In the genomic region with DNA sequence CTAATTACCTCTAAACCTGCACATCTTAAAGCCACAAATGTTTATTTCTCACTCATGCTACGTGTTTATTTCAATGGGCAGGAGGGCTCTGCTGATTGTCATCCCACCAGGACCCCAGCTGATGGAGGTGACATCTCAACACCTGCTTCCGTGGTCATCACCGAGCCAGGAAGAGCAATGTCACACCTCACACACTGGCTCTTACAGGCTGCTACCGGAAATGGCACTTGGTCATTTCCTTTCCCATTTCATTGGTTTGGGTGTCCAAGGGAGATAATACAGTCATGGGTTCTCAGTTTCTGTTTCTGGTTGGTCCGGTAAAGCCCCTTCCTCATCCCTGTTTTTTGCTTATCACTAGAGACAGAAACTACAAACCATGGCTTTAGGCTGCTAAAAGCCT, we compare ENCODE assay signal across 9 cellular contexts. TPM values are rescaled to one million over a fixed set of nuclear protein-coding genes. Genes with fewer than 3 reads are reported as not detected.
DNase-seq lines count a peak whose midpoint lies in the region; ATAC-seq and TF ChIP-seq lines count a peak whose summit lies in the region.
"Had no signal": no experiment of that assay in that cellular context is flagged by ENCODE, and none has a peak within 500 bp of the region (broad histone marks: within the 10 kb centered on the region; RNA-seq: fewer than 3 reads in every experiment).

No MANE protein-coding gene starts in this region.

- no peak overlapping the region for H3K4ac ChIP-seq in IMR-90 (ENCODE audit: low read depth, low read length)

- intact Hi-C loops in IMR-90 (cut with micrococcal nuclease): no loop called here
- intact Hi-C loops in vagina (cut with DNase I): no loop called here

- peaks cover 16% of the 10 kb centered on the region for H3K36me3 ChIP-seq in IMR-90 (ENCODE audit: control insufficient read depth, insufficient read depth, low read length)
- peaks cover 0 to 6% of the 10 kb centered on the region in 2 donors for H3K36me3 ChIP-seq in vagina

- H3K4me3 ChIP-seq in IMR-90 (ENCODE audit: insufficient read depth, low read depth, low read length) (no peak overlapping the region), vagina (no peak overlapping the region)

- H3K9ac ChIP-seq in IMR-90 (ENCODE audit: low read depth, low read length): no peak overlapping the region

- in situ Hi-C loops in IMR-90 (cut with MboI; ENCODE audit: low sequenced_read_pairs): no loop called here

- WGBS in IMR-90 (ENCODE audit: extremely low coverage in 2 of 2, insufficient read length in 1 of 2), 2 experiments: no CpG with 5 or more reads among the region's 5 CpGs

- POLR2A ChIA-PET in IMR-90 (lab: Charles Lee; ENCODE audit: unreplicated experiment): interaction anchor here (0.7 kb wide), 1 partner anchor 10 kb away, joined by 3 read pairs; no protein-coding TSS in a partner anchor

- no peak overlapping the region for H3K23ac ChIP-seq in IMR-90 (ENCODE audit: low read depth, low read length)

- no peak overlapping the region for H2AFZ ChIP-seq in IMR-90 (replicated peaks; ENCODE audit: low read length, poor library complexity)

- no peak overlapping the region for H3K4me3 Mint-ChIP-seq in HFFc6

- H4K8ac ChIP-seq in IMR-90 (ENCODE audit: low read depth in 2 of 2, low read length in 2 of 2): no peak overlapping the region

- H3K27me3 ChIP-seq in IMR-90 (ENCODE audit: control insufficient read depth, insufficient read depth, low read length) (no peaks in the 10 kb centered on the region), vagina (no peaks in the 10 kb centered on the region)

- H3K4me1 ChIP-seq in IMR-90 (ENCODE audit: control insufficient read depth, insufficient read depth, low read length): peaks cover 4% of the 10 kb centered on the region; the same call in 1 of the 2 replicates
- H3K4me1 ChIP-seq in vagina: peaks cover 30% of the 10 kb centered on the region

- no peak overlapping the region for H4K5ac ChIP-seq in IMR-90 (ENCODE audit: low read depth, low read length)

- H2BK120ac ChIP-seq in IMR-90 (ENCODE audit: low read depth, low read length): no peak overlapping the region

- no peak overlapping the region for H3K56ac ChIP-seq in IMR-90 (ENCODE audit: extremely low read depth, insufficient read depth, low read length)

- no TSS peak for BruUV-seq in IMR-90 (replicated peaks; lab: Mats Ljungman, UMichigan)

- TF ChIP-seq POLR2A in IMR-90 (IDR thresholded peaks at IDR 0.05; ENCODE audit: low read depth, low read length) (no peak), vagina (IDR thresholded peaks at IDR 0.05) (no peak)

- H3K14ac ChIP-seq in IMR-90 (replicated peaks; ENCODE audit: low read depth, low read length): no peak overlapping the region

- H2BK20ac ChIP-seq in IMR-90 (ENCODE audit: low read depth, low read length): no peak overlapping the region

- no peak for DNase-seq in IMR-90
- DNase-seq in lung microvascular endothelial cell (ENCODE audit: low read depth in 2 of 2): peak; percentile 80 to 92
- DNase-seq in DMS79 (lab: John Stamatoyannopoulos, UW): no peak
- DNase-seq in HFFc6: no peak
- DNase-seq in vagina (ENCODE audit: extremely low spot score in 2 of 2): no peak
- DNase-seq in GM10266 (ENCODE audit: extremely low spot score): no peak

- no peak overlapping the region for H3K4me2 ChIP-seq in IMR-90 (ENCODE audit: low read depth, low read length)

- no peak overlapping the region for H2BK5ac ChIP-seq in IMR-90 (ENCODE audit: low read depth, low read length, poor library complexity, severe bottlenecking)

- no peak overlapping the region for H3K27ac Mint-ChIP-seq in HFFc6
- H3K27ac Mint-ChIP-seq: activated naive CD4-positive, alpha-beta T cell treated with anti-CD3 and anti-CD28 coated beads, Interleukin-2, amount 50 U/mL, for 72 hours had no signal

- no peaks in the 10 kb centered on the region for H4K20me1 ChIP-seq in IMR-90 (ENCODE audit: insufficient read depth, low read length)

- H3K27ac ChIP-seq in IMR-90 (ENCODE audit: insufficient read depth, low read length) (no peak overlapping the region), vagina (no peak overlapping the region)

- dilution Hi-C loops in IMR-90 (cut with HindIII; ENCODE audit: low sequenced_read_pairs, unreplicated experiment): no loop called here

- H4K91ac ChIP-seq in IMR-90 (ENCODE audit: insufficient read depth, low read depth, low read length): no peak overlapping the region

- H3K9me3 ChIP-seq in IMR-90 (ENCODE audit: control insufficient read depth, insufficient read depth, low read length) (no peaks in the 10 kb centered on the region), vagina (no peaks in the 10 kb centered on the region)

- TF ChIP-seq CTCF in IMR-90 (conservative IDR thresholded peaks at IDR 0.05; ENCODE audit: low read depth, low read length): no peak
- TF ChIP-seq CTCF in HFFc6 (IDR thresholded peaks at IDR 0.05): no peak
- no peak for TF ChIP-seq CTCF in vagina (IDR thresholded peaks at IDR 0.05)
- TF ChIP-seq CTCF in GM10266 (IDR thresholded peaks at IDR 0.05; ENCODE audit: control insufficient read depth, insufficient read depth, low read depth, missing control alignments): no peak

- no peak overlapping the region for H2AK9ac ChIP-seq in IMR-90 (replicated peaks; ENCODE audit: low read depth, low read length, poor library complexity)

- no peak for TF ChIP-seq RAD21 in IMR-90 (IDR thresholded peaks at IDR 0.05; ENCODE audit: low read length)

- H3K4me1 Mint-ChIP-seq in HFFc6 (ENCODE audit: low read depth): peaks cover 9% of the 10 kb centered on the region

- H3K27me3 Mint-ChIP-seq in HFFc6 (ENCODE audit: insufficient read depth): no peaks in the 10 kb centered on the region

- H3K36me3 Mint-ChIP-seq in HFFc6 (ENCODE audit: low read depth): peaks cover 10% of the 10 kb centered on the region; the same call in 1 of the 2 replicates

- H3K18ac ChIP-seq in IMR-90 (ENCODE audit: low read depth, low read length): no peak overlapping the region

- H2AK5ac ChIP-seq in IMR-90 (ENCODE audit: low read depth, low read length): peak overlapping the region; percentile 60; the same call in 1 of the 2 replicates

- no peaks in the 10 kb centered on the region for H3K9me3 Mint-ChIP-seq in HFFc6
- H3K9me3 Mint-ChIP-seq: activated naive CD4-positive, alpha-beta T cell treated with anti-CD3 and anti-CD28 coated beads, Interleukin-2, amount 50 U/mL, for 72 hours had no signal

- H2BK15ac ChIP-seq in IMR-90 (ENCODE audit: low read depth, low read length): no peak overlapping the region

- peaks cover 13 to 56% of the 10 kb centered on the region in 2 experiments for H3K79me1 ChIP-seq in IMR-90 (ENCODE audit: low read depth in 1 of 2, low read length in 2 of 2)

- CTCF ChIA-PET in IMR-90 (lab: Yijun Ruan, JAX): interaction anchor here (0.6 to 2.3 kb wide), 15 partner anchors 9 to 566 kb away, joined by 3 to 12 read pairs (median 4); no protein-coding TSS in a partner anchor

- ATAC-seq in GM18502 (IDR thresholded peaks at IDR 0.05; ENCODE audit: poor library complexity, unreplicated experiment): peak; percentile 86
- ATAC-seq in GM21447 (IDR thresholded peaks at IDR 0.05; ENCODE audit: unreplicated experiment): peak; percentile 89
- no peak for ATAC-seq in IMR-90 (ENCODE audit: low read depth)

- H3K9me1 ChIP-seq in IMR-90 (ENCODE audit: insufficient read depth, low read length): peaks cover 7% of the 10 kb centered on the region; the same call in 1 of the 2 replicates

TF ChIP-seq in IMR-90, 13 proteins besides CTCF, POLR2A, EP300 and RAD21:
- no peak for TF ChIP-seq MAZ (IDR thresholded peaks at IDR 0.05; ENCODE audit: borderline replicate concordance, low read depth, low read length)
- no peak for TF ChIP-seq RFX5 (IDR thresholded peaks at IDR 0.05; ENCODE audit: low read depth, low read length)
- TF ChIP-seq MAFK (IDR thresholded peaks at IDR 0.05; ENCODE audit: low read depth, low read length): no peak
- TF ChIP-seq FOS (IDR thresholded peaks at IDR 0.05; ENCODE audit: low read depth, low read length): no peak
- TF ChIP-seq, protein P1, sequence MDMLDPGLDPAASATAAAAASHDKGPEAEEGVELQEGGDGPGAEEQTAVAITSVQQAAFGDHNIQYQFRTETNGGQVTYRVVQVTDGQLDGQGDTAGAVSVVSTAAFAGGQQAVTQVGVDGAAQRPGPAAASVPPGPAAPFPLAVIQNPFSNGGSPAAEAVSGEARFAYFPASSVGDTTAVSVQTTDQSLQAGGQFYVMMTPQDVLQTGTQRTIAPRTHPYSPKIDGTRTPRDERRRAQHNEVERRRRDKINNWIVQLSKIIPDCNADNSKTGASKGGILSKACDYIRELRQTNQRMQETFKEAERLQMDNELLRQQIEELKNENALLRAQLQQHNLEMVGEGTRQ (IDR thresholded peaks at IDR 0.05; ENCODE audit: low read depth, low read length): no peak
- TF ChIP-seq CHD1 (IDR thresholded peaks at IDR 0.05; ENCODE audit: low read depth, low read length): no peak
- TF ChIP-seq CEBPB (IDR thresholded peaks at IDR 0.05; ENCODE audit: low read depth, low read length): no peak
- TF ChIP-seq, protein P2, sequence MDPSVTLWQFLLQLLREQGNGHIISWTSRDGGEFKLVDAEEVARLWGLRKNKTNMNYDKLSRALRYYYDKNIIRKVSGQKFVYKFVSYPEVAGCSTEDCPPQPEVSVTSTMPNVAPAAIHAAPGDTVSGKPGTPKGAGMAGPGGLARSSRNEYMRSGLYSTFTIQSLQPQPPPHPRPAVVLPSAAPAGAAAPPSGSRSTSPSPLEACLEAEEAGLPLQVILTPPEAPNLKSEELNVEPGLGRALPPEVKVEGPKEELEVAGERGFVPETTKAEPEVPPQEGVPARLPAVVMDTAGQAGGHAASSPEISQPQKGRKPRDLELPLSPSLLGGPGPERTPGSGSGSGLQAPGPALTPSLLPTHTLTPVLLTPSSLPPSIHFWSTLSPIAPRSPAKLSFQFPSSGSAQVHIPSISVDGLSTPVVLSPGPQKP (IDR thresholded peaks at IDR 0.05; ENCODE audit: borderline replicate concordance, low read depth, low read length): no peak
- no peak for TF ChIP-seq SMC3 (IDR thresholded peaks at IDR 0.05; ENCODE audit: low read depth, low read length)
- no peak for TF ChIP-seq MXI1 (IDR thresholded peaks at IDR 0.05; ENCODE audit: borderline replicate concordance, low read depth, low read length)

RNA-seq across cellular contexts. Expression of a gene that starts 41.9 kb away (rescaled TPM):
- total RNA-seq in IMR-90 (2012; rRNA removed) (56.9 and 62.9 TPM in 2 replicates), lung microvascular endothelial cell (27.5 and 48.2 TPM in 2 replicates), vagina (33.6 TPM)
- polyA plus RNA-seq in IMR-90 (2012; rRNA removed): 29.4 and 31.2 TPM in 2 replicates
- polyA plus RNA-seq in IMR-90 (2012; cell fraction: cytosol; rRNA removed): 5.6 and 10.7 TPM in 2 replicates
- 13.8 and 16.1 TPM in 2 replicates for polyA plus RNA-seq in IMR-90 (2012; cell fraction: nucleus; rRNA removed; ENCODE audit: low replicate concordance)
- total RNA-seq in HFFc6 (2021; fragmentation: NEBNext Ultra II Directional; extraction: Animal tissue kit (Norgen Biotek cat#: 25700)): 10 to 100 TPM; 43.1 to 63.5 (median 51.8) TPM

Comparison
In these comparisons a context has a peak if more than half of its experiments do, and no peak if none do; other contexts are left out.
1. DNase-seq: peak in lung microvascular endothelial cell (2 of 2); none in IMR-90 (single experiment), DMS79 (single experiment), HFFc6 (single experiment), vagina (0 of 2) and GM10266 (single experiment).